In the genomic region with DNA sequence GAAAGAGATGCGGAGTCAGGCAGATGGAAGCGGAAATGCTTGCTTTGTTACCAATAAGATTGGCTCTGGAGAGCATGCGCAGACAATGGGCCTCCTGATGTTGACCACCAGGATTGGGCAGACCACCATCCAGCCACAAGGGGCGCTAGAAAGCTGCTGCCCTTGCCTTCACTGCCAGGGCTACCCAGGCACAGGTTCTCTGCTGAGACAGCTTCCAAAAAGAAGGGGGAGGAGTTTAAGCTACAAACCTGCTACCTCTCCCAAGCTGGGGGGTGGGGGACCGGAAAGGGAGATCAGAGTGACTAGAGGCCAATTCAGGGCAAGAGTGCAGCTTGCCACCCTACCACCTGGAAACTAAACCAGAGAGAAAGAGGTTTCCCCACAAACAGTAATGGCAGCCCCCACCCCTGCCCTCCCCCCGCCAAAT, we compare ENCODE assay signal across 8 cellular contexts.
A peak's percentile ranks its signal among the peaks of the same experiment; 100 is the strongest.
DNase-seq lines count a peak whose midpoint lies in the region; ATAC-seq and TF ChIP-seq lines count a peak whose summit lies in the region.

No MANE protein-coding gene starts in this region.

- no peaks in the 10 kb centered on the region for H3K36me3 ChIP-seq in DND-41 (ENCODE audit: insufficient read depth, low read length)
- H3K36me3 ChIP-seq in endodermal cell (ENCODE audit: control insufficient read depth, insufficient read depth, low read length): no peaks in the 10 kb centered on the region
- H3K36me3 ChIP-seq in psoas muscle (ENCODE audit: insufficient read depth in 1 of 2, low read depth in 1 of 2): no peaks in the 10 kb centered on the region
- H3K36me3 ChIP-seq in sigmoid colon: no peaks in the 10 kb centered on the region

- H3K27me3 Mint-ChIP-seq in WTC11 (ENCODE audit: low read depth): no peaks in the 10 kb centered on the region; the same call in none of the 2 replicates
- H3K27me3 Mint-ChIP-seq in endodermal cell (ENCODE audit: insufficient read depth): peaks cover 21% of the 10 kb centered on the region

- H3K4me1 Mint-ChIP-seq in WTC11 (peaks cover 55% of the 10 kb centered on the region), endodermal cell (peaks cover 25% of the 10 kb centered on the region)

- intact Hi-C loops in psoas muscle (cut with DNase I) (no loop called here), sigmoid colon (cut with DNase I) (no loop called here)

- H3K27ac ChIP-seq in DND-41 (ENCODE audit: low read length): no peak overlapping the region
- no peak overlapping the region for H3K27ac ChIP-seq in endodermal cell (ENCODE audit: low read depth, low read length)
- no peak overlapping the region for H3K27ac ChIP-seq in psoas muscle
- H3K27ac ChIP-seq in sigmoid colon: no peak overlapping the region

- H3K9me3 ChIP-seq in DND-41 (ENCODE audit: insufficient read depth, low read length, severe bottlenecking) (no peaks in the 10 kb centered on the region), endodermal cell (ENCODE audit: control insufficient read depth, low read length) (peaks cover 13% of the 10 kb centered on the region), psoas muscle (no peaks in the 10 kb centered on the region), sigmoid colon (no peaks in the 10 kb centered on the region)

- TF ChIP-seq EP300 in sigmoid colon (IDR thresholded peaks at IDR 0.05): no peak

- peak; percentile 79 for TF ChIP-seq CTCF in DND-41 (IDR thresholded peaks at IDR 0.05; ENCODE audit: borderline replicate concordance, extremely low read depth, low read length, poor library complexity, severe bottlenecking)
- TF ChIP-seq CTCF in WTC11 (IDR thresholded peaks at IDR 0.05): peak; percentile 87
- TF ChIP-seq CTCF in endodermal cell (conservative IDR thresholded peaks at IDR 0.05): peak; percentile 89
- TF ChIP-seq CTCF in psoas muscle (IDR thresholded peaks at IDR 0.05): peak; percentile 31
- peak in 1 of 4 experiments; percentile 12 for TF ChIP-seq CTCF in sigmoid colon (IDR thresholded peaks at IDR 0.05)

- H3K27me3 ChIP-seq in DND-41 (ENCODE audit: insufficient read depth, low read length, poor library complexity) (peaks cover 13% of the 10 kb centered on the region), endodermal cell (ENCODE audit: control insufficient read depth, insufficient read depth, low read length, poor library complexity, severe bottlenecking) (no peaks in the 10 kb centered on the region), psoas muscle (ENCODE audit: insufficient read depth in 3 of 3, low read length in 2 of 3) (peaks cover 0 to 33% (median 2%) of the 10 kb centered on the region in 3 donors), sigmoid colon (peaks cover 0 to 36% (median 6%) of the 10 kb centered on the region in 3 donors)

- H3K79me2 ChIP-seq in DND-41 (ENCODE audit: insufficient read depth, low read length): no peaks in the 10 kb centered on the region

- no peaks in the 10 kb centered on the region for H4K20me1 ChIP-seq in DND-41 (ENCODE audit: insufficient read depth, low read length)

- H2AFZ ChIP-seq in DND-41 (ENCODE audit: low read depth, low read length): no peak overlapping the region

- peak; percentile 49; the same call in 2 of the 3 replicates for ATAC-seq in DND-41 (ENCODE audit: insufficient read depth, low read depth)
- ATAC-seq in WTC11: peak; percentile 96
- ATAC-seq in psoas muscle: no peak
- ATAC-seq in HG02588 (IDR thresholded peaks at IDR 0.05; ENCODE audit: unreplicated experiment): no peak
- ATAC-seq in GM19351 (IDR thresholded peaks at IDR 0.05; ENCODE audit: unreplicated experiment): no peak

- H3K9me3 Mint-ChIP-seq in WTC11 (peaks cover 9% of the 10 kb centered on the region), endodermal cell (peaks cover 8% of the 10 kb centered on the region)

- CTCF ChIA-PET in WTC11 (lab: Charles Lee): interaction anchor here (0.6 to 2.8 kb wide), 66 partner anchors 9 to 823 kb away, joined by 3 to 36 read pairs (median 4); partner anchors contain the start of genes MTF1 and POU3F1

- no peak overlapping the region for H3K4me2 ChIP-seq in DND-41 (ENCODE audit: insufficient read depth, low read length)

- TF ChIP-seq POLR2A in sigmoid colon (IDR thresholded peaks at IDR 0.05): no peak

- POLR2A ChIA-PET in WTC11 (lab: Charles Lee): interaction anchor here (0.6 to 1.1 kb wide), 6 partner anchors 9 to 443 kb away, joined by 3 to 5 read pairs (median 4); partner anchors contain the start of gene POU3F1

- no peaks in the 10 kb centered on the region for H3K4me1 ChIP-seq in DND-41 (ENCODE audit: insufficient read depth, low read length)
- no peaks in the 10 kb centered on the region for H3K4me1 ChIP-seq in endodermal cell (ENCODE audit: control insufficient read depth, insufficient read depth, low read length)
- H3K4me1 ChIP-seq in psoas muscle: no peaks in the 10 kb centered on the region
- H3K4me1 ChIP-seq in sigmoid colon: no peaks in the 10 kb centered on the region

- H3K4me3 ChIP-seq in DND-41 (ENCODE audit: low read depth in 1 of 2, low read length in 2 of 2) (no peak overlapping the region), endodermal cell (ENCODE audit: low read length) (no peak overlapping the region), psoas muscle (no peak overlapping the region), sigmoid colon (no peak overlapping the region)

- H3K9ac ChIP-seq in DND-41 (ENCODE audit: low read depth, low read length) (no peak overlapping the region), endodermal cell (ENCODE audit: extremely low read depth, low read length, poor library complexity, severe bottlenecking) (no peak overlapping the region)

- H3K36me3 Mint-ChIP-seq in WTC11: peaks cover 7% of the 10 kb centered on the region
- H3K36me3 Mint-ChIP-seq in endodermal cell (ENCODE audit: low read depth): no peaks in the 10 kb centered on the region

- WGBS in endodermal cell (ENCODE audit: insufficient coverage in 1 of 2, insufficient read length in 1 of 2), 2 experiments: 69 to 86% methylated on average over 3 to 5 of the region's 6 CpGs
- WGBS in psoas muscle, 3 donors: 62 to 64% (median 64%) methylated on average over 6 of the region's 6 CpGs
- WGBS in sigmoid colon, 2 donors: 55 to 58% methylated on average over 6 of the region's 6 CpGs

- H3K27ac Mint-ChIP-seq in WTC11: peak overlapping the region; percentile 92
- no peak overlapping the region for H3K27ac Mint-ChIP-seq in endodermal cell

- H3K4me3 Mint-ChIP-seq in WTC11: no peak overlapping the region
- no peak overlapping the region for H3K4me3 Mint-ChIP-seq in endodermal cell

- DNase-seq in DND-41 (peak; percentile 37), HT-29 (ENCODE audit: low spot score) (peak; percentile 70), WTC11 (ENCODE audit: low spot score) (peak; percentile 95), endodermal cell (peak; percentile 98), psoas muscle (no peak), sigmoid colon (no peak)

TF ChIP-seq in WTC11, 78 proteins besides CTCF, POLR2A, EP300 and RAD21 (continues in another document):
- TF ChIP-seq ZNF232 (CRISPR knock-in tag; IDR thresholded peaks at IDR 0.05): no peak
- TF ChIP-seq, protein P1, sequence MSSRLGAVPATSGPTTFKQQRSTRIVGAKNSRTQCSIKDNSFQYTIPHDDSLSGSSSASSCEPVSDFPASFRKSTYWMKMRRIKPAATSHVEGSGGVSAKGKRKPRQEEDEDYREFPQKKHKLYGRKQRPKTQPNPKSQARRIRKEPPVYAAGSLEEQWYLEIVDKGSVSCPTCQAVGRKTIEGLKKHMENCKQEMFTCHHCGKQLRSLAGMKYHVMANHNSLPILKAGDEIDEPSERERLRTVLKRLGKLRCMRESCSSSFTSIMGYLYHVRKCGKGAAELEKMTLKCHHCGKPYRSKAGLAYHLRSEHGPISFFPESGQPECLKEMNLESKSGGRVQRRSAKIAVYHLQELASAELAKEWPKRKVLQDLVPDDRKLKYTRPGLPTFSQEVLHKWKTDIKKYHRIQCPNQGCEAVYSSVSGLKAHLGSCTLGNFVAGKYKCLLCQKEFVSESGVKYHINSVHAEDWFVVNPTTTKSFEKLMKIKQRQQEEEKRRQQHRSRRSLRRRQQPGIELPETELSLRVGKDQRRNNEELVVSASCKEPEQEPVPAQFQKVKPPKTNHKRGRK (CRISPR knock-in tag; IDR thresholded peaks at IDR 0.05; ENCODE audit: borderline replicate concordance): no peak
- TF ChIP-seq NFE2L1 (CRISPR knock-in tag; IDR thresholded peaks at IDR 0.05): no peak
- TF ChIP-seq TCF7 (CRISPR knock-in tag; IDR thresholded peaks at IDR 0.05; ENCODE audit: low read depth): no peak
- TF ChIP-seq ZNF396 (CRISPR knock-in tag; IDR thresholded peaks at IDR 0.05; ENCODE audit: borderline replicate concordance): no peak
- no peak for TF ChIP-seq ZBTB21 (CRISPR knock-in tag; IDR thresholded peaks at IDR 0.05; ENCODE audit: borderline replicate concordance)
- TF ChIP-seq, protein P2, sequence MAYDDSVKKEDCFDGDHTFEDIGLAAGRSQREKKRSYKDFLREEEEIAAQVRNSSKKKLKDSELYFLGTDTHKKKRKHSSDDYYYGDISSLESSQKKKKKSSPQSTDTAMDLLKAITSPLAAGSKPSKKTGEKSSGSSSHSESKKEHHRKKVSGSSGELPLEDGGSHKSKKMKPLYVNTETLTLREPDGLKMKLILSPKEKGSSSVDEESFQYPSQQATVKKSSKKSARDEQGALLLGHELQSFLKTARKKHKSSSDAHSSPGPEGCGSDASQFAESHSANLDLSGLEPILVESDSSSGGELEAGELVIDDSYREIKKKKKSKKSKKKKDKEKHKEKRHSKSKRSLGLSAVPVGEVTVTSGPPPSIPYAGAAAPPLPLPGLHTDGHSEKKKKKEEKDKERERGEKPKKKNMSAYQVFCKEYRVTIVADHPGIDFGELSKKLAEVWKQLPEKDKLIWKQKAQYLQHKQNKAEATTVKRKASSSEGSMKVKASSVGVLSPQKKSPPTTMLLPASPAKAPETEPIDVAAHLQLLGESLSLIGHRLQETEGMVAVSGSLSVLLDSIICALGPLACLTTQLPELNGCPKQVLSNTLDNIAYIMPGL (CRISPR knock-in tag; IDR thresholded peaks at IDR 0.05): 0 out of 2 replicates have a peak, but pooled peaks have one; percentile 44
- no peak for TF ChIP-seq OVOL2 (CRISPR knock-in tag; IDR thresholded peaks at IDR 0.05; ENCODE audit: borderline replicate concordance)
- no peak for TF ChIP-seq NFATC4 (CRISPR knock-in tag; IDR thresholded peaks at IDR 0.05)
- no peak for TF ChIP-seq JUN (CRISPR knock-in tag; IDR thresholded peaks at IDR 0.05)
- TF ChIP-seq RELA (CRISPR knock-in tag; IDR thresholded peaks at IDR 0.05; ENCODE audit: borderline replicate concordance): no peak
- TF ChIP-seq ZNF317 (CRISPR knock-in tag; IDR thresholded peaks at IDR 0.05; ENCODE audit: borderline replicate concordance, low read depth): no peak
- TF ChIP-seq IRF2 (CRISPR knock-in tag; IDR thresholded peaks at IDR 0.05; ENCODE audit: borderline replicate concordance, low read depth): no peak
- TF ChIP-seq SP1 (CRISPR knock-in tag; conservative IDR thresholded peaks at IDR 0.05): peak; percentile 77

Comparison
In these comparisons a context has a peak if more than half of its experiments do, and no peak if none do; other contexts are left out.
1. ATAC-seq: peak in DND-41 (single experiment) and WTC11 (single experiment); none in psoas muscle (0 of 4), HG02588 (single experiment) and GM19351 (single experiment).
2. DNase-seq: peak in DND-41 (single experiment), HT-29 (single experiment), WTC11 (single experiment) and endodermal cell (single experiment); none in psoas muscle (0 of 2) and sigmoid colon (single experiment).